11 cellular contexts compared by ENCODE assay signal in the genomic region with DNA sequence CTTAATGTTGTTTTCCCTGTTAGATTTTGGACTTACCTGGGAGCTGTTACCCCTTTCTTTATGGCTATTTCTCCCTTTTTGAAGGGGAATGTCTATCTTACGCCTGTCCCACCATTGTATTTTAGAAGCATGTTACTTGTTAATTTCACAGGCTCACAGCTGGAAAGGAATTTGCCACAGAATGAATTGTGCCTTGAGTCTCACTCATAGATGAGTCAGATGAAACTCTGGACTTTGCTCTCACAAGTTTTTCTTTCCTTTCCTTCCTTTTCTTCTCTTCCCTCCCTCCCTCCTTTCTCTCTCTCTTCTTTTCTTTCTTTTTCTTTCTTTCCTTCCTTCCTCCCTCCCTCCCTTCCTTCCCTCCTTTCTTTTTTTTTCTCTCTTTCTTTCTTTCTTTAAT.
"Had no signal": no experiment of that assay in that cellular context is flagged by ENCODE, and none has a peak within 500 bp of the region (broad histone marks: within the 10 kb centered on the region; RNA-seq: fewer than 3 reads in every experiment).

No MANE protein-coding gene starts in this region.

- H3K36me3 ChIP-seq: transverse colon had no signal

- H3K27ac ChIP-seq: parathyroid adenoma, transverse colon had no signal

- DNase-seq: activated CD4-positive, alpha-beta T cell treated with anti-CD3 and anti-CD28 coated beads, Interleukin-2, amount 50 U/mL, for 48 hours; activated gamma-delta T cell; activated T-cell treated with anti-CD3 and anti-CD28 coated beads, Interleukin-2, amount 50 U/mL, for 48 hours; anterior cingulate cortex; foreskin melanocyte; head of caudate nucleus; stimulated activated naive B cell treated with anti-CD40 and anti-IgM and Interleukin-4, amounts not matched to agents 10 μg/mL and 1 μg/mL and 100 μg/mL, for 72 hours; SW 1271; transverse colon had no signal

- H3K4me3 ChIP-seq: transverse colon had no signal

- H3K4me1 ChIP-seq: parathyroid adenoma, transverse colon had no signal

- H3K27me3 ChIP-seq: transverse colon had no signal

- ATAC-seq: activated CD4-positive, CD25-positive, alpha-beta regulatory T cell treated with anti-CD3 and anti-CD28 coated beads, Interleukin-2, amount 50 U/mL, for 24 hours; stimulated activated naive B cell treated with anti-CD40 and anti-IgM and Interleukin-4, amounts not matched to agents 10 μg/mL and 1 μg/mL and 100 μg/mL, for 72 hours had no signal

- H3K9ac ChIP-seq: parathyroid adenoma had no signal
